1 cellular context compared by ENCODE assay signal in genomic region chr10:32139223-32140073, GRCh38.
TF ChIP-seq lines count a peak whose summit lies in the region.

No MANE protein-coding gene starts in this region.

TF ChIP-seq in K562, 482 proteins besides CTCF, POLR2A, EP300 and RAD21 (continued from another document and continues in another):
- no peak for TF ChIP-seq AFF1 (IDR thresholded peaks at IDR 0.05; ENCODE audit: low read depth in 1 of 2, partially characterized antibody in 2 of 2)
- no peak for TF ChIP-seq ZNF165 (CRISPR knock-in tag; IDR thresholded peaks at IDR 0.05; ENCODE audit: borderline replicate concordance)
- TF ChIP-seq RBM14 (IDR thresholded peaks at IDR 0.05; ENCODE audit: borderline replicate concordance, insufficient read depth, low read depth, low read length) = no peak
- TF ChIP-seq SMARCE1 (IDR thresholded peaks at IDR 0.05) = peak; percentile 75
- no peak for TF ChIP-seq PATZ1 (CRISPR knock-in tag; IDR thresholded peaks at IDR 0.05; ENCODE audit: borderline replicate concordance)
- TF ChIP-seq GABPB2 (CRISPR knock-in tag; conservative IDR thresholded peaks at IDR 0.05) = no peak
- TF ChIP-seq RUNX1 (IDR thresholded peaks at IDR 0.05; ENCODE audit: low read depth) = no peak
- no peak for TF ChIP-seq NR2C2 (CRISPR knock-in tag; IDR thresholded peaks at IDR 0.05)
- TF ChIP-seq NR2C2 (tag; IDR thresholded peaks at IDR 0.05) = peak; percentile 87
- no peak for TF ChIP-seq MLX (CRISPR knock-in tag; conservative IDR thresholded peaks at IDR 0.05)
- TF ChIP-seq NFATC3 (IDR thresholded peaks at IDR 0.05) = no peak
- TF ChIP-seq NR4A1 (CRISPR knock-in tag; IDR thresholded peaks at IDR 0.05) = no peak
- no peak for TF ChIP-seq NR4A1 (tag; IDR thresholded peaks at IDR 0.05)
- no peak for TF ChIP-seq ZNF445 (CRISPR knock-in tag; IDR thresholded peaks at IDR 0.05; ENCODE audit: low read depth)
- TF ChIP-seq JUNB (CRISPR knock-in tag; conservative IDR thresholded peaks at IDR 0.05) = peak; percentile 58
- TF ChIP-seq HINFP (tag; conservative IDR thresholded peaks at IDR 0.05; ENCODE audit: low read depth) = no peak
- TF ChIP-seq ZBTB17 (CRISPR knock-in tag; IDR thresholded peaks at IDR 0.05) = peak; percentile 52; the same call in 1 of the 2 replicates
- no peak for TF ChIP-seq NFE2L1 (tag; IDR thresholded peaks at IDR 0.05; ENCODE audit: borderline replicate concordance, low read depth)
- TF ChIP-seq TAL1 (IDR thresholded peaks at IDR 0.05) = no peak
- no peak for TF ChIP-seq FOXK1 (CRISPR knock-in tag; IDR thresholded peaks at IDR 0.05; ENCODE audit: borderline replicate concordance)
- TF ChIP-seq PHF20 (IDR thresholded peaks at IDR 0.05; ENCODE audit: partially characterized antibody) = no peak
- no peak for TF ChIP-seq E2F4 (CRISPR knock-in tag; IDR thresholded peaks at IDR 0.05; ENCODE audit: low read depth)
- TF ChIP-seq NFRKB (IDR thresholded peaks at IDR 0.05; ENCODE audit: low read depth) = peak; percentile 42; the same call in 1 of the 2 replicates
- no peak for TF ChIP-seq LARP7 (IDR thresholded peaks at IDR 0.05)
- TF ChIP-seq TCF7 (IDR thresholded peaks at IDR 0.05; ENCODE audit: borderline replicate concordance) = no peak
- 0 out of 2 replicates have a peak, but pooled peaks have one; percentile 74 for TF ChIP-seq ZNF592 (IDR thresholded peaks at IDR 0.05)
- no peak for TF ChIP-seq NCOA4 (IDR thresholded peaks at IDR 0.05; ENCODE audit: partially characterized antibody)
- no peak for TF ChIP-seq ZNF584 (CRISPR knock-in tag; IDR thresholded peaks at IDR 0.05; ENCODE audit: low read depth)
- TF ChIP-seq ZNF212 (CRISPR knock-in tag; IDR thresholded peaks at IDR 0.05) = no peak
- TF ChIP-seq ZNF609 (CRISPR knock-in tag; IDR thresholded peaks at IDR 0.05; ENCODE audit: borderline replicate concordance) = no peak
- TF ChIP-seq ELK1 (CRISPR knock-in tag; IDR thresholded peaks at IDR 0.05) = no peak
- TF ChIP-seq E2F5 (CRISPR knock-in tag; IDR thresholded peaks at IDR 0.05) = no peak
- TF ChIP-seq SMARCA4 (IDR thresholded peaks at IDR 0.05) = peak; percentile 80
- TF ChIP-seq CEBPG (CRISPR knock-in tag; IDR thresholded peaks at IDR 0.05) = no peak
- TF ChIP-seq CEBPG (tag; conservative IDR thresholded peaks at IDR 0.05 in 1 of 2, IDR thresholded peaks at IDR 0.05 in 1 of 2) = no peak; a peak in 1 of 4 replicates
